In the genomic region with DNA sequence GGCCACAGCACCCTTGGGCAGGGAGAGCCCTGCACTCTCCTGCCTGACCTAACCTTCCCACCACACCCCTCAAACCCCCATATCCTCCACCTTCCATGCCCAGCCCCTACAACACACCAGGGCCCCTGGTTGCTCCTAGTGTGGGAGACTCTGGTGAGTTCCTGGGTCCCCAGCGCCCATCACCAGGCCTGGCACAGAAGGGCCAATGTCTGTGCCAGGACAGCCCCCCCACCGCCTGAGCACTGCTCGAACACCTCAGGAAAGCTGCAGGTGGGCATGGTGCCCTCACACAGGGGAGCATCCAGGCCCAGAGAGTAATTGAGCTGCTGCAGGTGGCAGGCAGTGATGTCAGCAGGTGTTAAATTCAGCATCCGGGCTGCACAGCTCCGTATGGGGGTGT, we compare ENCODE assay signal across 16 cellular contexts. TPM values are rescaled to one million over a fixed set of nuclear protein-coding genes. Genes with fewer than 3 reads are reported as not detected.
DNase-seq lines count a peak whose midpoint lies in the region; ATAC-seq, FAIRE-seq and TF ChIP-seq lines count a peak whose summit lies in the region.
"Had no signal": no experiment of that assay in that cellular context is flagged by ENCODE, and none has a peak within 500 bp of the region (broad histone marks: within the 10 kb centered on the region; RNA-seq: fewer than 3 reads in every experiment).

No MANE protein-coding gene starts in this region.

- TF ChIP-seq RAD21 in HepG2 (CRISPR knock-in tag; IDR thresholded peaks at IDR 0.05) = no peak

- H3K36me3 ChIP-seq in HepG2 (replicated peaks in 1 of 2; ENCODE audit: control insufficient read depth in 1 of 2, insufficient read depth in 2 of 2, low read length in 2 of 2) = peaks cover 18 to 43% of the 10 kb centered on the region in 2 experiments; a peak in 4 of 5 replicates
- H3K36me3 ChIP-seq in right lobe of liver = peaks cover 4 to 42% (median 12%) of the 10 kb centered on the region in 4 donors
- H3K36me3 ChIP-seq in neuronal stem cell (replicated peaks in 1 of 2; ENCODE audit: control insufficient read depth in 2 of 2, insufficient read depth in 2 of 2, low read length in 2 of 2) = peaks cover 74 to 91% of the 10 kb centered on the region in 2 donors
- no peaks in the 10 kb centered on the region for H3K36me3 ChIP-seq in A673 (ENCODE audit: insufficient read depth, low read length, poor library complexity, severe bottlenecking)

- no peak overlapping the region for H2BK5ac ChIP-seq in neuronal stem cell (ENCODE audit: low read length)

- H2BK120ac ChIP-seq in neuronal stem cell (ENCODE audit: low read depth, low read length) = no peak overlapping the region

- H3K4me1 Mint-ChIP-seq in chondrocyte (ENCODE audit: low read depth) = peaks cover 7% of the 10 kb centered on the region
- no peaks in the 10 kb centered on the region for H3K4me1 Mint-ChIP-seq in activated T-helper 17 cell treated with anti-CD3 and anti-CD28 coated beads, Interleukin-2, amount 50 U/mL, for 72 hours

- H3K27me3 Mint-ChIP-seq in chondrocyte (ENCODE audit: low read depth) = no peaks in the 10 kb centered on the region
- H3K27me3 Mint-ChIP-seq in activated T-helper 17 cell treated with anti-CD3 and anti-CD28 coated beads, Interleukin-2, amount 50 U/mL, for 72 hours = peaks cover 2% of the 10 kb centered on the region
- H3K27me3 Mint-ChIP-seq: CD4-positive, alpha-beta T cell had no signal

- TF ChIP-seq POLR2A in HepG2 (IDR thresholded peaks at IDR 0.05; ENCODE audit: insufficient read depth in 1 of 2, low read depth in 2 of 2, low read length in 2 of 2) (no peak), right lobe of liver (IDR thresholded peaks at IDR 0.05) (no peak)

- H3K4me2 ChIP-seq in HepG2 (ENCODE audit: low read depth, low read length) (no peak overlapping the region), neuronal stem cell (ENCODE audit: insufficient read depth, low read length, poor library complexity, severe bottlenecking) (no peak overlapping the region)

- no peak overlapping the region for H3K4ac ChIP-seq in neuronal stem cell (ENCODE audit: low read length)

- TF ChIP-seq EP300 in HepG2 (IDR thresholded peaks at IDR 0.05; ENCODE audit: low read depth in 2 of 2, low read length in 2 of 2) = no peak
- TF ChIP-seq EP300 in HepG2 (CRISPR knock-in tag; IDR thresholded peaks at IDR 0.05; ENCODE audit: borderline replicate concordance) = no peak

- H3K79me2 ChIP-seq in HepG2 (ENCODE audit: insufficient read depth, low read length) = no peaks in the 10 kb centered on the region

- no peak for DNase-seq in HepG2 (ENCODE audit: low spot score)
- DNase-seq in right lobe of liver = no peak
- DNase-seq in chondrocyte (ENCODE audit: low spot score) = peak; percentile 71
- no peak for DNase-seq in neuronal stem cell (ENCODE audit: low spot score)
- no peak for DNase-seq in mucosa of gallbladder (ENCODE audit: low spot score)
- DNase-seq in A673 (ENCODE audit: low spot score) = no peak
- DNase-seq: AML-193; Calu3; CD4-positive, alpha-beta T cell; DMS79 treated with DMSO at 0.1 percent for 48 hours; GF-D8 had no signal

- no peak overlapping the region for H3K23ac ChIP-seq in neuronal stem cell (ENCODE audit: low read depth, low read length, poor library complexity)

- CTCF ChIA-PET in HepG2 (lab: Yijun Ruan, JAX; ENCODE audit: low intra/inter-chr PET ratio, low total read pairs) (no interaction called here), A673 (lab: Charles Lee) (interaction anchor here (0.6 kb wide), 1 partner anchor 75 kb away, joined by 3 read pairs; no protein-coding TSS in a partner anchor)

- H3K27ac ChIP-seq in HepG2 (ENCODE audit: extremely low read length, insufficient read depth, low read length) (no peak overlapping the region), right lobe of liver (no peak overlapping the region), neuronal stem cell (replicated peaks; ENCODE audit: low read length) (no peak overlapping the region), A673 (ENCODE audit: low read depth, low read length, poor library complexity, severe bottlenecking) (no peak overlapping the region)
- H3K27ac ChIP-seq: C4-2B had no signal

- H3K18ac ChIP-seq in neuronal stem cell (ENCODE audit: low read length) = no peak overlapping the region

- no peaks in the 10 kb centered on the region for H3K4me1 ChIP-seq in HepG2 (ENCODE audit: insufficient read depth, low read length)
- H3K4me1 ChIP-seq in right lobe of liver = no peaks in the 10 kb centered on the region
- H3K4me1 ChIP-seq in neuronal stem cell (ENCODE audit: control insufficient read depth in 2 of 2, insufficient read depth in 1 of 2, low read depth in 1 of 2, low read length in 2 of 2) = peaks cover 0 to 3% of the 10 kb centered on the region in 2 donors
- H3K4me1 ChIP-seq in A673 (ENCODE audit: insufficient read depth, low read length, poor library complexity, severe bottlenecking) = no peaks in the 10 kb centered on the region
- H3K4me1 ChIP-seq: HAP-1 had no signal

- 100% methylated on average over 3 of the region's 5 CpGs for WGBS in HepG2 (ENCODE audit: low lambda C conversion rate)
- no CpG with 5 or more reads among the region's 5 CpGs for WGBS in right lobe of liver (ENCODE audit: insufficient coverage, low coverage, low lambda C conversion rate, missing lambda C conversion rate)
- no CpG with 5 or more reads among the region's 5 CpGs for WGBS in neuronal stem cell (ENCODE audit: extremely low coverage in 2 of 2, insufficient read length in 2 of 2, insufficient replicate concordance in 1 of 2), 2 donors

- H3K9ac ChIP-seq in HepG2 (ENCODE audit: insufficient read depth, low read depth, low read length) (no peak overlapping the region), neuronal stem cell (ENCODE audit: low read depth, low read length, poor library complexity) (peak overlapping the region; percentile 39)

- H2AFZ ChIP-seq in HepG2 (ENCODE audit: low read length) = no peak overlapping the region
- no peak overlapping the region for H2AFZ ChIP-seq in neuronal stem cell (ENCODE audit: low read length)

- H3K9me3 Mint-ChIP-seq in chondrocyte (ENCODE audit: low read depth) = no peaks in the 10 kb centered on the region
- H3K9me3 Mint-ChIP-seq in activated T-helper 17 cell treated with anti-CD3 and anti-CD28 coated beads, Interleukin-2, amount 50 U/mL, for 72 hours = no peaks in the 10 kb centered on the region
- H3K9me3 Mint-ChIP-seq: CD4-positive, alpha-beta T cell had no signal

- H3K27ac Mint-ChIP-seq in chondrocyte (ENCODE audit: unreplicated experiment) = no peak overlapping the region
- no peak overlapping the region for H3K27ac Mint-ChIP-seq in activated T-helper 17 cell treated with anti-CD3 and anti-CD28 coated beads, Interleukin-2, amount 50 U/mL, for 72 hours
- H3K27ac Mint-ChIP-seq: CD4-positive, alpha-beta T cell had no signal

- BruUV-seq in HepG2 (replicated peaks; lab: Mats Ljungman, UMichigan) (no TSS peak), A673 (replicated peaks; lab: Mats Ljungman, UMichigan) (no TSS peak)

- peaks cover 52% of the 10 kb centered on the region for H3K36me3 Mint-ChIP-seq in chondrocyte (ENCODE audit: low read depth)
- H3K36me3 Mint-ChIP-seq in activated T-helper 17 cell treated with anti-CD3 and anti-CD28 coated beads, Interleukin-2, amount 50 U/mL, for 72 hours (ENCODE audit: low read depth) = no peaks in the 10 kb centered on the region

- peaks cover 4% of the 10 kb centered on the region for H3K79me1 ChIP-seq in neuronal stem cell (ENCODE audit: low read depth, low read length)

- in situ Hi-C loops in HepG2 (cut with HindIII; ENCODE audit: extremely low pct_ligation_motif_present, low pct_unique_long_range_greater_than_20kb) = no loop called here

- H3K4me3 ChIP-seq in HepG2 (replicated peaks in 1 of 3; ENCODE audit: insufficient read depth in 1 of 3, low read depth in 2 of 3, low read length in 3 of 3) = no peak overlapping the region
- no peak overlapping the region for H3K4me3 ChIP-seq in right lobe of liver
- H3K4me3 ChIP-seq in neuronal stem cell (ENCODE audit: low read length in 2 of 2) = no peak overlapping the region
- no peak overlapping the region for H3K4me3 ChIP-seq in A673 (ENCODE audit: low read depth, low read length, poor library complexity, severe bottlenecking)
- H3K4me3 ChIP-seq: HAP-1 had no signal

- ATAC-seq in HepG2 (no peak), right lobe of liver (no peak)
- ATAC-seq in activated T-helper 17 cell treated with anti-CD3 and anti-CD28 coated beads, Interleukin-2, amount 50 U/mL, for 72 hours (replicated peaks) = no peak

- H4K20me1 ChIP-seq in HepG2 (ENCODE audit: insufficient read depth, low read length) = no peaks in the 10 kb centered on the region

- no peak overlapping the region for H2BK15ac ChIP-seq in neuronal stem cell (ENCODE audit: low read length)

- no peak for TF ChIP-seq CTCF in HepG2 (CRISPR knock-in tag; IDR thresholded peaks at IDR 0.05)
- no peak for TF ChIP-seq CTCF in right lobe of liver (IDR thresholded peaks at IDR 0.05)
- TF ChIP-seq CTCF in chondrocyte (IDR thresholded peaks at IDR 0.05) = no peak
- TF ChIP-seq CTCF in A673 (conservative IDR thresholded peaks at IDR 0.05; ENCODE audit: low read depth, low read length) = no peak

- H2AK5ac ChIP-seq in neuronal stem cell (ENCODE audit: low read depth, low read length) = no peak overlapping the region

- H3K9me3 ChIP-seq in HepG2 (ENCODE audit: low read length) = no peaks in the 10 kb centered on the region
- H3K9me3 ChIP-seq in right lobe of liver = no peaks in the 10 kb centered on the region
- H3K9me3 ChIP-seq in neuronal stem cell (replicated peaks in 1 of 2; ENCODE audit: control insufficient read depth in 2 of 2, insufficient read depth in 1 of 2, low read depth in 1 of 2, low read length in 2 of 2) = peaks cover 0 to 2% of the 10 kb centered on the region in 2 donors
- H3K9me3 ChIP-seq in A673 (ENCODE audit: low read depth, low read length, poor library complexity, severe bottlenecking) = no peaks in the 10 kb centered on the region
- H3K9me3 ChIP-seq: HAP-1 had no signal

- no peak overlapping the region for H2BK12ac ChIP-seq in neuronal stem cell (ENCODE audit: low read length)

- H3K4me3 Mint-ChIP-seq in chondrocyte (ENCODE audit: unreplicated experiment) = no peak overlapping the region
- no peak overlapping the region for H3K4me3 Mint-ChIP-seq in activated T-helper 17 cell treated with anti-CD3 and anti-CD28 coated beads, Interleukin-2, amount 50 U/mL, for 72 hours
- H3K4me3 Mint-ChIP-seq: CD4-positive, alpha-beta T cell had no signal

- no peak overlapping the region for H4K91ac ChIP-seq in neuronal stem cell (ENCODE audit: low read depth, low read length, poor library complexity)

- H3K27me3 ChIP-seq in HepG2 (ENCODE audit: control insufficient read depth in 1 of 2, insufficient read depth in 2 of 2, low read length in 2 of 2) (no peaks in the 10 kb centered on the region; a peak in 1 of 5 replicates), right lobe of liver (no peaks in the 10 kb centered on the region), neuronal stem cell (ENCODE audit: control insufficient read depth in 3 of 3, insufficient read depth in 3 of 3, low read depth in 1 of 3, low read length in 3 of 3) (no peaks in the 10 kb centered on the region), A673 (replicated peaks; ENCODE audit: insufficient read depth, low read depth, low read length, poor library complexity) (no peaks in the 10 kb centered on the region)

- no peak overlapping the region for H3K14ac ChIP-seq in neuronal stem cell (ENCODE audit: low read length)

- no peak overlapping the region for H4K8ac ChIP-seq in neuronal stem cell (ENCODE audit: low read depth, low read length)

- intact Hi-C loops in HepG2 (cut with micrococcal nuclease; ENCODE audit: unreplicated experiment) = no loop called here
- intact Hi-C loops in right lobe of liver (cut with DNase I) = no loop called here
- intact Hi-C loops in A673 (cut with micrococcal nuclease; ENCODE audit: unreplicated experiment) = no loop called here

- no peak for FAIRE-seq in HepG2 (lab: Jason Lieb, UNC)
- FAIRE-seq: A204.1, H1 had no signal

- POLR2A ChIA-PET in HepG2 (lab: Yijun Ruan, JAX) = interaction anchor here (0.6 kb wide), 1 partner anchor 20 kb away, joined by 3 read pairs; no protein-coding TSS in a partner anchor
- POLR2A ChIA-PET in A673 (lab: Charles Lee; ENCODE audit: low non-redundant PET) = no interaction called here

RNA-seq across cellular contexts. Expression of gene ADCY6, which starts 15.2 kb away (rescaled TPM):
- 6.8 and 10.6 TPM in 2 replicates for total RNA-seq in HepG2 (2016; rRNA removed; fragmentation: Illumina TruSeq; extraction: Trizol)
- 1.0 and 1.9 TPM in 2 replicates for total RNA-seq in HepG2 (2016; cell fraction: cytosol; rRNA removed; fragmentation: Illumina TruSeq; extraction: Trizol; ENCODE audit: low read depth)
- total RNA-seq in HepG2 (2016; cell fraction: insoluble cytoplasmic fraction; rRNA removed; fragmentation: Illumina TruSeq; extraction: Trizol) = 6.2 and 13.4 TPM in 2 replicates
- total RNA-seq in HepG2 (2016; cell fraction: membrane; rRNA removed; fragmentation: Illumina TruSeq; extraction: Trizol) = 4.6 and 4.7 TPM in 2 replicates
- 14.5 and 16.8 TPM in 2 replicates for total RNA-seq in HepG2 (2016; cell fraction: nucleus; rRNA removed; fragmentation: Illumina TruSeq; extraction: Trizol)
- polyA plus RNA-seq in HepG2 (2011; rRNA removed) = 11.8 and 15.4 TPM in 2 replicates
- 9.2 and 11.5 TPM in 2 replicates for polyA plus RNA-seq in HepG2 (2011; cell fraction: cytosol; rRNA removed)
- 54.8 and 59.8 TPM in 2 replicates for polyA plus RNA-seq in HepG2 (2011; cell fraction: nucleus; rRNA removed)
- 9.1 and 10.5 TPM in 2 replicates for polyA plus RNA-seq in HepG2 (2012)
- 0.58 and 0.87 TPM in 2 replicates for polyA plus RNA-seq in HepG2 (2016; cell fraction: cytosol; fragmentation: Illumina TruSeq; extraction: Trizol; ENCODE audit: low read depth)
- polyA plus RNA-seq in HepG2 (2016; cell fraction: insoluble cytoplasmic fraction; fragmentation: Illumina TruSeq; extraction: Trizol; ENCODE audit: low read depth) = 4.3 and 5.7 TPM in 2 replicates
- 1.6 and 2.5 TPM in 2 replicates for polyA plus RNA-seq in HepG2 (2016; cell fraction: membrane; fragmentation: Illumina TruSeq; extraction: Trizol; ENCODE audit: low read depth)
- polyA plus RNA-seq in HepG2 (2016; cell fraction: nucleus; fragmentation: Illumina TruSeq; extraction: Trizol; ENCODE audit: insufficient read depth, low read depth) = 29.2 and 33.7 TPM in 2 replicates
- polyA minus RNA-seq in HepG2 (2011; rRNA and poly(A)+ RNA removed; ENCODE audit: low replicate concordance) = 48.0 and 70.3 TPM in 2 replicates
- 17.7 and 22.5 TPM in 2 replicates for polyA minus RNA-seq in HepG2 (2011; cell fraction: cytosol; rRNA and poly(A)+ RNA removed)
- polyA minus RNA-seq in HepG2 (2011; cell fraction: nucleus; rRNA and poly(A)+ RNA removed) = 21.5 and 22.5 TPM in 2 replicates
- 10 to 100 TPM; 10.9 to 21.4 (median 14.4) TPM for total RNA-seq in right lobe of liver
- total RNA-seq in chondrocyte = 54.9 to 57.6 TPM (median 57.2 TPM) in 3 replicates
- 34.7 TPM for polyA plus RNA-seq in neuronal stem cell (2013, experiment 1 of 2)
- 37.2 TPM for polyA plus RNA-seq in neuronal stem cell (2013, experiment 2 of 2)
- under 1 TPM in 1 of 2 donors, not detected in 1; 0.24 TPM for total RNA-seq in activated T-helper 17 cell treated with anti-CD3 and anti-CD28 coated beads, Interleukin-2, amount 50 U/mL, for 72 hours
- total RNA-seq in mucosa of gallbladder = 69.9 TPM
- total RNA-seq in A673 (2021) = 6.8 and 12.8 TPM in 2 replicates
- total RNA-seq: CD4-positive, alpha-beta T cell had no signal

RNA-seq across cellular contexts. Expression of gene CACNB3, which starts 44.6 kb away (rescaled TPM):
- total RNA-seq in HepG2 (2016; rRNA removed; fragmentation: Illumina TruSeq; extraction: Trizol) (0.29 TPM in 1 of 2 replicates, not detected in the other), right lobe of liver (1 to 10 TPM in 4 of 6 experiments, under 1 TPM in 2; 0.62 to 2.1 (median 1.2) TPM), chondrocyte (57.5 to 72.6 TPM (median 69.5 TPM) in 3 replicates), mucosa of gallbladder (43.1 TPM), A673 (2021) (23.8 and 32.4 TPM in 2 replicates)
- not detected in 2 replicates for total RNA-seq in HepG2 (2016; cell fraction: cytosol; rRNA removed; fragmentation: Illumina TruSeq; extraction: Trizol; ENCODE audit: low read depth)
- total RNA-seq in HepG2 (2016; cell fraction: insoluble cytoplasmic fraction; rRNA removed; fragmentation: Illumina TruSeq; extraction: Trizol) = 0.24 and 0.25 TPM in 2 replicates
- 0.31 and 0.48 TPM in 2 replicates for total RNA-seq in HepG2 (2016; cell fraction: membrane; rRNA removed; fragmentation: Illumina TruSeq; extraction: Trizol)
- 0.16 TPM in 1 of 2 replicates, not detected in the other for total RNA-seq in HepG2 (2016; cell fraction: nucleus; rRNA removed; fragmentation: Illumina TruSeq; extraction: Trizol)
- 0.54 and 0.88 TPM in 2 replicates for polyA plus RNA-seq in HepG2 (2011; rRNA removed)
- 0.27 and 0.38 TPM in 2 replicates for polyA plus RNA-seq in HepG2 (2011; cell fraction: cytosol; rRNA removed)
- 1.9 and 2.8 TPM in 2 replicates for polyA plus RNA-seq in HepG2 (2011; cell fraction: nucleus; rRNA removed)
- polyA plus RNA-seq in HepG2 (2012) = 0.31 and 0.96 TPM in 2 replicates
- polyA plus RNA-seq in HepG2 (2016; cell fraction: cytosol; fragmentation: Illumina TruSeq; extraction: Trizol; ENCODE audit: low read depth) = 0.18 and 0.26 TPM in 2 replicates
- 0.09 and 0.19 TPM in 2 replicates for polyA plus RNA-seq in HepG2 (2016; cell fraction: insoluble cytoplasmic fraction; fragmentation: Illumina TruSeq; extraction: Trizol; ENCODE audit: low read depth)
- 0.48 TPM in 1 of 2 replicates, not detected in the other for polyA plus RNA-seq in HepG2 (2016; cell fraction: membrane; fragmentation: Illumina TruSeq; extraction: Trizol; ENCODE audit: low read depth)
- 1.0 and 1.1 TPM in 2 replicates for polyA plus RNA-seq in HepG2 (2016; cell fraction: nucleus; fragmentation: Illumina TruSeq; extraction: Trizol; ENCODE audit: insufficient read depth, low read depth)
- polyA minus RNA-seq in HepG2 (2011; rRNA and poly(A)+ RNA removed; ENCODE audit: low replicate concordance) = 0.36 and 23.6 TPM in 2 replicates
- polyA minus RNA-seq in HepG2 (2011; cell fraction: cytosol; rRNA and poly(A)+ RNA removed) = not detected in 2 replicates
- polyA minus RNA-seq in HepG2 (2011; cell fraction: nucleus; rRNA and poly(A)+ RNA removed) = 0.87 and 1.2 TPM in 2 replicates
- polyA plus RNA-seq in neuronal stem cell (2013, experiment 1 of 2) = 37.0 TPM
- polyA plus RNA-seq in neuronal stem cell (2013, experiment 2 of 2) = 35.1 TPM
- total RNA-seq in activated T-helper 17 cell treated with anti-CD3 and anti-CD28 coated beads, Interleukin-2, amount 50 U/mL, for 72 hours = 10 to 100 TPM in 1 of 2 donors, 1 to 10 TPM in 1; 5.9 to 17.7 TPM

RNA-seq across cellular contexts. Expression of gene CCNT1, which starts 57.2 kb away (rescaled TPM):
- total RNA-seq in HepG2 (2016; rRNA removed; fragmentation: Illumina TruSeq; extraction: Trizol) (26.8 and 28.2 TPM in 2 replicates), right lobe of liver (10 to 100 TPM; 10.7 to 18.9 (median 13.9) TPM), chondrocyte (26.4 to 34.9 TPM (median 28.9 TPM) in 3 replicates), mucosa of gallbladder (30.1 TPM), A673 (2021) (51.0 and 51.8 TPM in 2 replicates)
- total RNA-seq in HepG2 (2016; cell fraction: cytosol; rRNA removed; fragmentation: Illumina TruSeq; extraction: Trizol; ENCODE audit: low read depth) = 1.8 and 2.3 TPM in 2 replicates
- 26.7 and 27.8 TPM in 2 replicates for total RNA-seq in HepG2 (2016; cell fraction: insoluble cytoplasmic fraction; rRNA removed; fragmentation: Illumina TruSeq; extraction: Trizol)
- total RNA-seq in HepG2 (2016; cell fraction: membrane; rRNA removed; fragmentation: Illumina TruSeq; extraction: Trizol) = 7.3 and 8.1 TPM in 2 replicates
- total RNA-seq in HepG2 (2016; cell fraction: nucleus; rRNA removed; fragmentation: Illumina TruSeq; extraction: Trizol) = 37.9 and 44.9 TPM in 2 replicates
- polyA plus RNA-seq in HepG2 (2011; rRNA removed) = 15.3 and 18.0 TPM in 2 replicates
- polyA plus RNA-seq in HepG2 (2011; cell fraction: cytosol; rRNA removed) = 6.5 and 9.2 TPM in 2 replicates
- 22.2 and 26.3 TPM in 2 replicates for polyA plus RNA-seq in HepG2 (2011; cell fraction: nucleus; rRNA removed)
- 8.8 and 11.3 TPM in 2 replicates for polyA plus RNA-seq in HepG2 (2012)
- 0.57 and 0.90 TPM in 2 replicates for polyA plus RNA-seq in HepG2 (2016; cell fraction: cytosol; fragmentation: Illumina TruSeq; extraction: Trizol; ENCODE audit: low read depth)
- 6.8 and 7.5 TPM in 2 replicates for polyA plus RNA-seq in HepG2 (2016; cell fraction: insoluble cytoplasmic fraction; fragmentation: Illumina TruSeq; extraction: Trizol; ENCODE audit: low read depth)
- polyA plus RNA-seq in HepG2 (2016; cell fraction: membrane; fragmentation: Illumina TruSeq; extraction: Trizol; ENCODE audit: low read depth) = 1.6 and 2.0 TPM in 2 replicates
- 36.1 and 37.6 TPM in 2 replicates for polyA plus RNA-seq in HepG2 (2016; cell fraction: nucleus; fragmentation: Illumina TruSeq; extraction: Trizol; ENCODE audit: insufficient read depth, low read depth)
- 28.4 and 91.5 TPM in 2 replicates for polyA minus RNA-seq in HepG2 (2011; rRNA and poly(A)+ RNA removed; ENCODE audit: low replicate concordance)
- polyA minus RNA-seq in HepG2 (2011; cell fraction: cytosol; rRNA and poly(A)+ RNA removed) = 20.2 and 20.4 TPM in 2 replicates
- polyA minus RNA-seq in HepG2 (2011; cell fraction: nucleus; rRNA and poly(A)+ RNA removed) = 43.1 and 62.9 TPM in 2 replicates
- 19.9 TPM for polyA plus RNA-seq in neuronal stem cell (2013, experiment 1 of 2)
- 19.9 TPM for polyA plus RNA-seq in neuronal stem cell (2013, experiment 2 of 2)
- total RNA-seq in activated T-helper 17 cell treated with anti-CD3 and anti-CD28 coated beads, Interleukin-2, amount 50 U/mL, for 72 hours = 10 to 100 TPM; 64.6 to 64.7 TPM
